In the genomic region with DNA sequence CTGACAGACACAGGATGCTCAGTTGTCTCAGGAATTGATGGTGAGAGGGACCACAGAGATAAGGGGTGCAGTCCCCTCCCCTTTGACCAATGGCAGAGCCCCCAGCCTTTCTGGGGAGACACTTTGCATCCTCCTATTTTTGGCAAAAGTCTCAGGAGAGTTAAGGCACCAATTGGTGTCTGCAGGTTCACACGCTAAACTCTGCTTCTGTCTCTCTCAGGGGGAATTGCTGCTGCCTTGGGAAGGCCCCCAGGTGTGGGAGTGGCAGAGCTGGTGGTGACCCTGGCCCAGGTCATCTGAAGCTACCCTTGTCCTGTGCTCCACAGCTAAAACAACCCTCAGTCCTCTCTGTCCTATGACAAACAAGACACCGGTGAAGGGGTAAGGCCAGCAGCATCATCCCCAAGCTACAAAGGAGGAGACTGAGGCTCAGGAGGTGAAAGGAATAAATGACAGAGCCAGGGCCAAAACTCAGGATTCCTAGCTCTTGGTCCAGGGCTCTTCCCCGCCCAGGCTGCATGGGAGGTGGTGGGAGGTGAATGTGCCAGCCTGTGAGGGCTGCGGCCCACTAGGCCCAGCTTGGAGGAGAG, we compare ENCODE assay signal across 1 cellular context.
TF ChIP-seq lines count a peak whose summit lies in the region.

No MANE protein-coding gene starts in this region.

TF ChIP-seq in GM12878, 131 proteins besides CTCF, POLR2A, EP300 and RAD21:
- TF ChIP-seq, protein P1, sequence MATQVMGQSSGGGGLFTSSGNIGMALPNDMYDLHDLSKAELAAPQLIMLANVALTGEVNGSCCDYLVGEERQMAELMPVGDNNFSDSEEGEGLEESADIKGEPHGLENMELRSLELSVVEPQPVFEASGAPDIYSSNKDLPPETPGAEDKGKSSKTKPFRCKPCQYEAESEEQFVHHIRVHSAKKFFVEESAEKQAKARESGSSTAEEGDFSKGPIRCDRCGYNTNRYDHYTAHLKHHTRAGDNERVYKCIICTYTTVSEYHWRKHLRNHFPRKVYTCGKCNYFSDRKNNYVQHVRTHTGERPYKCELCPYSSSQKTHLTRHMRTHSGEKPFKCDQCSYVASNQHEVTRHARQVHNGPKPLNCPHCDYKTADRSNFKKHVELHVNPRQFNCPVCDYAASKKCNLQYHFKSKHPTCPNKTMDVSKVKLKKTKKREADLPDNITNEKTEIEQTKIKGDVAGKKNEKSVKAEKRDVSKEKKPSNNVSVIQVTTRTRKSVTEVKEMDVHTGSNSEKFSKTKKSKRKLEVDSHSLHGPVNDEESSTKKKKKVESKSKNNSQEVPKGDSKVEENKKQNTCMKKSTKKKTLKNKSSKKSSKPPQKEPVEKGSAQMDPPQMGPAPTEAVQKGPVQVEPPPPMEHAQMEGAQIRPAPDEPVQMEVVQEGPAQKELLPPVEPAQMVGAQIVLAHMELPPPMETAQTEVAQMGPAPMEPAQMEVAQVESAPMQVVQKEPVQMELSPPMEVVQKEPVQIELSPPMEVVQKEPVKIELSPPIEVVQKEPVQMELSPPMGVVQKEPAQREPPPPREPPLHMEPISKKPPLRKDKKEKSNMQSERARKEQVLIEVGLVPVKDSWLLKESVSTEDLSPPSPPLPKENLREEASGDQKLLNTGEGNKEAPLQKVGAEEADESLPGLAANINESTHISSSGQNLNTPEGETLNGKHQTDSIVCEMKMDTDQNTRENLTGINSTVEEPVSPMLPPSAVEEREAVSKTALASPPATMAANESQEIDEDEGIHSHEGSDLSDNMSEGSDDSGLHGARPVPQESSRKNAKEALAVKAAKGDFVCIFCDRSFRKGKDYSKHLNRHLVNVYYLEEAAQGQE (IDR thresholded peaks at IDR 0.05; ENCODE audit: low read depth, low read length), result no peak
- no peak for TF ChIP-seq DPF2 (IDR thresholded peaks at IDR 0.05)
- TF ChIP-seq, protein P2, sequence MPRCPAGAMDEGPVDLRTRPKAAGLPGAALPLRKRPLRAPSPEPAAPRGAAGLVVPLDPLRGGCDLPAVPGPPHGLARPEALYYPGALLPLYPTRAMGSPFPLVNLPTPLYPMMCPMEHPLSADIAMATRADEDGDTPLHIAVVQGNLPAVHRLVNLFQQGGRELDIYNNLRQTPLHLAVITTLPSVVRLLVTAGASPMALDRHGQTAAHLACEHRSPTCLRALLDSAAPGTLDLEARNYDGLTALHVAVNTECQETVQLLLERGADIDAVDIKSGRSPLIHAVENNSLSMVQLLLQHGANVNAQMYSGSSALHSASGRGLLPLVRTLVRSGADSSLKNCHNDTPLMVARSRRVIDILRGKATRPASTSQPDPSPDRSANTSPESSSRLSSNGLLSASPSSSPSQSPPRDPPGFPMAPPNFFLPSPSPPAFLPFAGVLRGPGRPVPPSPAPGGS (IDR thresholded peaks at IDR 0.05; ENCODE audit: borderline replicate concordance, insufficient read depth, low read depth, low read length, poor library complexity, severe bottlenecking), result no peak
- no peak for TF ChIP-seq BCL11A (IDR thresholded peaks at IDR 0.05; ENCODE audit: low read depth, low read length)
- TF ChIP-seq MEF2B (IDR thresholded peaks at IDR 0.05; ENCODE audit: partially characterized antibody, poor library complexity, severe bottlenecking), result peak; percentile 21
